Comparison of ENCODE assay signal across 1 cellular context in the genomic region with DNA sequence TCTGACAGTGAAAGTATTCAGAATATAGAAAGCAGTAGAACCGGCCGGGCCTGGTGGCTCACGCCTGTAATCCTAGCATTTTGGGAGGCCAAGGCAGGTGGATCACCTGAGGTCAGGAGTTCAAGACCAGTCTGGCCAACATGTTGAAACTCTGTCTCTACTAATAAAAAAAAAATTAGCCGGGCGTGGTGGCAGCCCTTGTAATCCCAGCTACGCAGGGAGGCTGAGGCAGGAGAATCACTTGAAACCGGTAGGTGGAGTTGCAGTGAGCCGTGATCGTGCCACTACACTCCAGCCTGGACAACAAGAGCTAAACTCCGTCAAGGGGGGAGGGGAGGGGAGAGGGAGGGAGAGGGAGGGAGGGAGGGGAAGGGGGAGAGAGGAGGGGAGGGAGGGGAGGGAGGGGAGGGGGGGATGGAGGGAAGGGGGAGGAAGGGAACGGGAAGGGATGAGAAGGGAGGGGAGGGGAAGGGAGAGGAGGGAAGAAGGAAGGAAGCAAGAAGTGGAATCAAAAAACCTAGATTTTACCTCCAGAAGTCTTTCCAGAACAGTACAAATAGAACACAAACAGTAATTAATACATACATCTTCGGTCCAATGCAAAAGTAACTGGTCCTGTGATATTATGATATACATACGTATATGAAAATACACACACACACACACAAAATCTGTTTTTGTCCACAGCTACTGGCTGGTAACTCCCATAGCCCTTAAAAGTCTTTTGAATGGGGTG.
TF ChIP-seq lines count a peak whose summit lies in the region.

No MANE protein-coding gene starts in this region.

TF ChIP-seq in K562, 482 proteins besides CTCF, POLR2A, EP300 and RAD21:
- TF ChIP-seq MAX (CRISPR knock-in tag; IDR thresholded peaks at IDR 0.05) (no peak), PRMT5 (CRISPR knock-in tag; IDR thresholded peaks at IDR 0.05) (no peak), HNRNPK (IDR thresholded peaks at IDR 0.05; ENCODE audit: low read depth, low read length, poor library complexity, severe bottlenecking) (peak; percentile 78), POLR2B (IDR thresholded peaks at IDR 0.05; ENCODE audit: low read depth, partially characterized antibody) (peak; percentile 22), ZNF124 (CRISPR knock-in tag; IDR thresholded peaks at IDR 0.05) (no peak), MCM3 (IDR thresholded peaks at IDR 0.05) (no peak), FOXJ2 (tag; IDR thresholded peaks at IDR 0.05) (no peak), DLX4 (CRISPR knock-in tag; IDR thresholded peaks at IDR 0.05) (no peak), RFX5 (IDR thresholded peaks at IDR 0.05; ENCODE audit: low read depth, low read length) (no peak), ZNF146 (CRISPR knock-in tag; IDR thresholded peaks at IDR 0.05; ENCODE audit: unreplicated experiment) (no peak), POLR2G (IDR thresholded peaks at IDR 0.05; ENCODE audit: low read depth, low read length) (peak; percentile 6; the same call in 1 of the 2 replicates)
- TF ChIP-seq, protein P1, sequence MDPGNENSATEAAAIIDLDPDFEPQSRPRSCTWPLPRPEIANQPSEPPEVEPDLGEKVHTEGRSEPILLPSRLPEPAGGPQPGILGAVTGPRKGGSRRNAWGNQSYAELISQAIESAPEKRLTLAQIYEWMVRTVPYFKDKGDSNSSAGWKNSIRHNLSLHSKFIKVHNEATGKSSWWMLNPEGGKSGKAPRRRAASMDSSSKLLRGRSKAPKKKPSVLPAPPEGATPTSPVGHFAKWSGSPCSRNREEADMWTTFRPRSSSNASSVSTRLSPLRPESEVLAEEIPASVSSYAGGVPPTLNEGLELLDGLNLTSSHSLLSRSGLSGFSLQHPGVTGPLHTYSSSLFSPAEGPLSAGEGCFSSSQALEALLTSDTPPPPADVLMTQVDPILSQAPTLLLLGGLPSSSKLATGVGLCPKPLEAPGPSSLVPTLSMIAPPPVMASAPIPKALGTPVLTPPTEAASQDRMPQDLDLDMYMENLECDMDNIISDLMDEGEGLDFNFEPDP (CRISPR knock-in tag; IDR thresholded peaks at IDR 0.05): no peak
- TF ChIP-seq, protein P2, sequence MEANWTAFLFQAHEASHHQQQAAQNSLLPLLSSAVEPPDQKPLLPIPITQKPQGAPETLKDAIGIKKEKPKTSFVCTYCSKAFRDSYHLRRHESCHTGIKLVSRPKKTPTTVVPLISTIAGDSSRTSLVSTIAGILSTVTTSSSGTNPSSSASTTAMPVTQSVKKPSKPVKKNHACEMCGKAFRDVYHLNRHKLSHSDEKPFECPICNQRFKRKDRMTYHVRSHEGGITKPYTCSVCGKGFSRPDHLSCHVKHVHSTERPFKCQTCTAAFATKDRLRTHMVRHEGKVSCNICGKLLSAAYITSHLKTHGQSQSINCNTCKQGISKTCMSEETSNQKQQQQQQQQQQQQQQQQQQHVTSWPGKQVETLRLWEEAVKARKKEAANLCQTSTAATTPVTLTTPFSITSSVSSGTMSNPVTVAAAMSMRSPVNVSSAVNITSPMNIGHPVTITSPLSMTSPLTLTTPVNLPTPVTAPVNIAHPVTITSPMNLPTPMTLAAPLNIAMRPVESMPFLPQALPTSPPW (CRISPR knock-in tag; IDR thresholded peaks at IDR 0.05): peak; percentile 46
